In the genomic region with DNA sequence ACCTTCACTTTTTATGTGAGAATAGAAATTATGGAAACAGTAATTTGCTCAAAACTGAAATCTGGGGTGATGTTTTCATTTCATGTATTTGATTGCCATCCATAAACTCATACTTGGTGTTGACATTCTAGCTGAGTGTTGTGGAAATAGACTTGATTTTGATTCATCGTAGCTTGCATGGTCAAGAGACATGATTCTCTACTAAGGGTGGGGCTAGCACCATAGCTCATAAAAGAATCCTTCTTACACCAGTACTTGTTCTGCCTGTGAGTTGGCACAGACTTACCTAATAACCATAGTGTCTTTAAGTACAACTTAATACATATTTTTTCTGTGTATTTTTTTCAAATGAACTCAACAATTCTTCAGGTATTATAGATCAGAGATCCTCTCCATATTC, we compare ENCODE assay signal across 21 cellular contexts.
"Had no signal": no experiment of that assay in that cellular context is flagged by ENCODE, and none has a peak within 500 bp of the region (broad histone marks: within the 10 kb centered on the region; RNA-seq: fewer than 3 reads in every experiment).

No MANE protein-coding gene starts in this region.

- H3K27ac ChIP-seq: brain microvascular endothelial cell, left ventricle myocardium inferior, parathyroid adenoma, right lobe of liver, stomach had no signal

- H3K4me3 ChIP-seq: left ventricle myocardium inferior, right lobe of liver, smooth muscle cell, stomach had no signal

- H3K4me3 Mint-ChIP-seq: dendritic cell treated with granulocyte-macrophage colony-stimulating factor and Interleukin-4, amounts not matched to agents 40 ng/mL and 50 ng/mL, for 4 days; nephron had no signal

- H3K4me1 Mint-ChIP-seq: nephron had no signal

- H3K9me3 ChIP-seq: left ventricle myocardium inferior, right lobe of liver, stomach had no signal

- ATAC-seq: right lobe of liver had no signal

- H3K27me3 Mint-ChIP-seq: dendritic cell treated with granulocyte-macrophage colony-stimulating factor and Interleukin-4, amounts not matched to agents 40 ng/mL and 50 ng/mL, for 4 days had no signal

- DNase-seq: activated CD4-positive, alpha-beta T cell treated with anti-CD3 and anti-CD28 coated beads, Interleukin-2, amount 50 U/mL, for 4 hours; activated naive CD4-positive, alpha-beta T cell treated with Interleukin-2 at 50 U/mL for 16 hours; aorta; brain microvascular endothelial cell; effector CD8-positive, alpha-beta T cell; foreskin melanocyte; glutamatergic neuron; hypothalamus; kidney; left ventricle myocardium inferior; mesenchymal stem cell; right lobe of liver; stimulated activated CD4-positive, alpha-beta T cell treated with anti-CD3 and anti-CD28 coated beads, Interleukin-4, amount 100 ng/mL, for 1 hour; stomach; T-helper 2 cell; trophoblast cell had no signal

- H3K4me1 ChIP-seq: left ventricle myocardium inferior, parathyroid adenoma, right lobe of liver had no signal

- H3K9me3 Mint-ChIP-seq: activated T-helper 2 cell treated with anti-CD3 and anti-CD28 coated beads, Interferon-gamma antibody, Interleukin-2, Interleukin-4, amounts not matched to agents 10 μg/mL and 5 μg/mL and 100 μg/mL, durations not matched to agents 14 hours and 24 hours and 36 hours; dendritic cell treated with granulocyte-macrophage colony-stimulating factor and Interleukin-4, amounts not matched to agents 40 ng/mL and 50 ng/mL, for 4 days; nephron had no signal

- H3K27ac Mint-ChIP-seq: activated T-helper 2 cell treated with anti-CD3 and anti-CD28 coated beads, Interferon-gamma antibody, Interleukin-2, Interleukin-4, amounts not matched to agents 10 μg/mL and 5 μg/mL and 100 μg/mL, durations not matched to agents 14 hours and 24 hours and 36 hours; dendritic cell treated with granulocyte-macrophage colony-stimulating factor and Interleukin-4, amounts not matched to agents 40 ng/mL and 50 ng/mL, for 4 days; nephron had no signal

- FAIRE-seq: kidney had no signal

- H3K27me3 ChIP-seq: brain microvascular endothelial cell, right lobe of liver, stomach had no signal
